1 cellular context compared by ENCODE assay signal in genomic region chr20:3226864-3227263, GRCh38.
TF ChIP-seq lines count a peak whose summit lies in the region.

No MANE protein-coding gene starts in this region.

TF ChIP-seq in H1, 55 proteins besides CTCF, POLR2A, EP300 and RAD21:
- TF ChIP-seq BACH1 (IDR thresholded peaks at IDR 0.05; ENCODE audit: low read length) (no peak), RBBP5 (IDR thresholded peaks at IDR 0.05; ENCODE audit: borderline replicate concordance, low read depth, low read length) (no peak), RFX5 (IDR thresholded peaks at IDR 0.05; ENCODE audit: borderline replicate concordance, low read depth, low read length) (no peak), USF2 (IDR thresholded peaks at IDR 0.05; ENCODE audit: low read length) (no peak), CBX5 (IDR thresholded peaks at IDR 0.05; ENCODE audit: low read depth, low read length) (no peak), SP2 (IDR thresholded peaks at IDR 0.05; ENCODE audit: low read length) (no peak), RNF2 (IDR thresholded peaks at IDR 0.05; ENCODE audit: borderline replicate concordance, low read depth, low read length, missing control alignments, poor library complexity, severe bottlenecking) (no peak), KDM4A (IDR thresholded peaks at IDR 0.05; ENCODE audit: low read depth, low read length, severe bottlenecking) (no peak), NANOG (IDR thresholded peaks at IDR 0.05; ENCODE audit: insufficient read depth, low read depth, low read length, poor library complexity, severe bottlenecking) (no peak), HDAC2 (IDR thresholded peaks at IDR 0.05; ENCODE audit: borderline replicate concordance in 1 of 2, low read depth in 2 of 2, low read length in 2 of 2) (no peak), EGR1 (IDR thresholded peaks at IDR 0.05; ENCODE audit: borderline replicate concordance, low read depth, low read length) (no peak), BCL11A (IDR thresholded peaks at IDR 0.05; ENCODE audit: low read depth in 2 of 2, low read length in 2 of 2) (no peak), SIRT6 (IDR thresholded peaks at IDR 0.05; ENCODE audit: low read length) (no peak), CHD2 (IDR thresholded peaks at IDR 0.05; ENCODE audit: low read length) (no peak), MAX (IDR thresholded peaks at IDR 0.05) (no peak), KDM1A (IDR thresholded peaks at IDR 0.05; ENCODE audit: borderline replicate concordance, low read length) (no peak), FOSL1 (IDR thresholded peaks at IDR 0.05; ENCODE audit: insufficient read depth, low read depth, low read length) (no peak), ATF3 (IDR thresholded peaks at IDR 0.05; ENCODE audit: insufficient read depth, low read depth, low read length) (no peak), MAFK (IDR thresholded peaks at IDR 0.05; ENCODE audit: low read depth, low read length) (no peak)
